7 cellular contexts compared by ENCODE assay signal in genomic region chr19:50333235-50333736, GRCh38. TPM values are rescaled to one million over a fixed set of nuclear protein-coding genes. Genes with fewer than 3 reads are reported as not detected.
DNase-seq lines count a peak whose midpoint lies in the region; ATAC-seq lines count a peak whose summit lies in the region.

No MANE protein-coding gene starts in this region.

- CTCF ChIA-PET in activated CD8-positive, alpha-beta T cell treated with anti-CD3 and anti-CD28 coated beads, Interleukin-2, amount 10 ng/mL, durations not matched to agents 7 days and 5 days (lab: Charles Lee): interaction anchor here (1.4 to 2.3 kb wide), 4 partner anchors 10 to 223 kb away, joined by 3 to 9 read pairs (median 4); no protein-coding TSS in a partner anchor

- H3K36me3 Mint-ChIP-seq in activated CD8-positive, alpha-beta T cell treated with anti-CD3 and anti-CD28 coated beads, Interleukin-2, amount 10 ng/mL, durations not matched to agents 7 days and 5 days (ENCODE audit: low read depth): peaks cover 8% of the 10 kb centered on the region
- H3K36me3 Mint-ChIP-seq in memory B cell: peaks cover 27% of the 10 kb centered on the region

- ATAC-seq in GM18502 (IDR thresholded peaks at IDR 0.05; ENCODE audit: poor library complexity, unreplicated experiment) (peak; percentile 41), HG02938 (IDR thresholded peaks at IDR 0.05; ENCODE audit: unreplicated experiment) (peak; percentile 41), memory B cell (ENCODE audit: low read depth) (peak; percentile 56)
- peak; percentile 79 for ATAC-seq in activated CD8-positive, alpha-beta T cell treated with anti-CD3 and anti-CD28 coated beads, Interleukin-2, amount 10 ng/mL, durations not matched to agents 7 days and 5 days

- H3K27ac Mint-ChIP-seq in activated CD8-positive, alpha-beta T cell treated with anti-CD3 and anti-CD28 coated beads, Interleukin-2, amount 10 ng/mL, durations not matched to agents 7 days and 5 days: peak overlapping the region; percentile 84
- peak overlapping the region; percentile 56 for H3K27ac Mint-ChIP-seq in memory B cell

- no peaks in the 10 kb centered on the region for H3K9me3 Mint-ChIP-seq in activated CD8-positive, alpha-beta T cell treated with anti-CD3 and anti-CD28 coated beads, Interleukin-2, amount 10 ng/mL, durations not matched to agents 7 days and 5 days (ENCODE audit: insufficient read depth)
- peaks cover 4% of the 10 kb centered on the region for H3K9me3 Mint-ChIP-seq in memory B cell

- H3K4me3 Mint-ChIP-seq in activated CD8-positive, alpha-beta T cell treated with anti-CD3 and anti-CD28 coated beads, Interleukin-2, amount 10 ng/mL, durations not matched to agents 7 days and 5 days: peak overlapping the region; percentile 68
- H3K4me3 Mint-ChIP-seq in memory B cell: peak overlapping the region; percentile 75

- DNase-seq in NCI-H460 (ENCODE audit: extremely low read depth, low read depth): peak; percentile 81
- DNase-seq in activated CD8-positive, alpha-beta T cell treated with anti-CD3 and anti-CD28 coated beads, Interleukin-2, amount 10 ng/mL, durations not matched to agents 7 days and 5 days: peak; percentile 93
- peak; percentile 83 for DNase-seq in effector CD4-positive, alpha-beta T cell
- DNase-seq in memory B cell (ENCODE audit: low spot score in 2 of 2): peak; percentile 88 to 92
- peak; percentile 84 to 95 (median 90) for DNase-seq in stimulated activated CD4-positive, alpha-beta T cell treated with anti-CD3 and anti-CD28 coated beads, TNF-alpha, amount 100 ng/mL, for 48 hours (ENCODE audit: low read depth in 3 of 3)

- H3K4me1 Mint-ChIP-seq in activated CD8-positive, alpha-beta T cell treated with anti-CD3 and anti-CD28 coated beads, Interleukin-2, amount 10 ng/mL, durations not matched to agents 7 days and 5 days (ENCODE audit: low read depth): peaks cover 60% of the 10 kb centered on the region
- peaks cover 64% of the 10 kb centered on the region for H3K4me1 Mint-ChIP-seq in memory B cell

- POLR2A ChIA-PET in activated CD8-positive, alpha-beta T cell treated with anti-CD3 and anti-CD28 coated beads, Interleukin-2, amount 10 ng/mL, durations not matched to agents 7 days and 5 days (lab: Charles Lee): no interaction called here

- H3K27me3 Mint-ChIP-seq in activated CD8-positive, alpha-beta T cell treated with anti-CD3 and anti-CD28 coated beads, Interleukin-2, amount 10 ng/mL, durations not matched to agents 7 days and 5 days (ENCODE audit: low read depth): peaks cover 26% of the 10 kb centered on the region
- H3K27me3 Mint-ChIP-seq in memory B cell: no peaks in the 10 kb centered on the region

RNA-seq across cellular contexts. Expression of gene KCNC3, which starts 4.1 kb away (rescaled TPM):
- 0.27 and 0.87 TPM in 2 replicates for total RNA-seq in NCI-H460 (2014; rRNA removed; shearing (Covaris generic))
- 0.13 and 0.32 TPM in 2 replicates for polyA plus RNA-seq in NCI-H460 (2014; cell fraction: nucleus; rRNA removed)
- total RNA-seq in activated CD8-positive, alpha-beta T cell treated with anti-CD3 and anti-CD28 coated beads, Interleukin-2, amount 10 ng/mL, durations not matched to agents 7 days and 5 days: under 1 TPM; 0.39 to 0.47 TPM

RNA-seq across cellular contexts. Expression of gene NAPSA, which starts 32.2 kb away (rescaled TPM):
- total RNA-seq in NCI-H460 (2014; rRNA removed; shearing (Covaris generic)): 0.49 TPM in 1 of 2 replicates, not detected in the other
- polyA plus RNA-seq in NCI-H460 (2014; cell fraction: nucleus; rRNA removed): 0.03 TPM in 1 of 2 replicates, not detected in the other
- 1 to 10 TPM in 1 of 2 experiments, under 1 TPM in 1; 0.73 to 1.2 TPM for total RNA-seq in activated CD8-positive, alpha-beta T cell treated with anti-CD3 and anti-CD28 coated beads, Interleukin-2, amount 10 ng/mL, durations not matched to agents 7 days and 5 days

RNA-seq across cellular contexts. Expression of gene NR1H2, which starts 43.0 kb away (rescaled TPM):
- 52.0 and 55.8 TPM in 2 replicates for total RNA-seq in NCI-H460 (2014; rRNA removed; shearing (Covaris generic))
- polyA plus RNA-seq in NCI-H460 (2014; cell fraction: nucleus; rRNA removed): 57.8 and 72.1 TPM in 2 replicates
- 10 to 100 TPM; 56.4 to 64.1 TPM for total RNA-seq in activated CD8-positive, alpha-beta T cell treated with anti-CD3 and anti-CD28 coated beads, Interleukin-2, amount 10 ng/mL, durations not matched to agents 7 days and 5 days

RNA-seq across cellular contexts. Expression of gene POLD1, which starts 50.9 kb away (rescaled TPM):
- total RNA-seq in NCI-H460 (2014; rRNA removed; shearing (Covaris generic)): 18.7 and 20.9 TPM in 2 replicates
- 160 and 183 TPM in 2 replicates for polyA plus RNA-seq in NCI-H460 (2014; cell fraction: nucleus; rRNA removed)
- total RNA-seq in activated CD8-positive, alpha-beta T cell treated with anti-CD3 and anti-CD28 coated beads, Interleukin-2, amount 10 ng/mL, durations not matched to agents 7 days and 5 days: 100 to 1,000 TPM; 163 to 181 TPM

Comparison
In these comparisons a context has a peak if more than half of its experiments do, and no peak if none do; other contexts are left out.
1. Peak in every context shown above with its lines: DNase-seq and ATAC-seq.